1 cellular context compared by ENCODE assay signal in genomic region chr6:36196880-36197548, GRCh38.
A peak's percentile ranks its signal among the peaks of the same experiment; 100 is the strongest.
TF ChIP-seq lines count a peak whose summit lies in the region.

No MANE protein-coding gene starts in this region.

TF ChIP-seq in GM12878, 131 proteins besides CTCF, POLR2A, EP300 and RAD21 (continued from another document and continues in another):
- no peak for TF ChIP-seq STAT3 (IDR thresholded peaks at IDR 0.05; ENCODE audit: low read depth, low read length)
- no peak for TF ChIP-seq STAT1 (conservative IDR thresholded peaks at IDR 0.05)
- no peak for TF ChIP-seq SMARCA5 (IDR thresholded peaks at IDR 0.05)
- no peak for TF ChIP-seq SUZ12 (IDR thresholded peaks at IDR 0.05; ENCODE audit: unreplicated experiment)
- no peak for TF ChIP-seq TARDBP (IDR thresholded peaks at IDR 0.05; ENCODE audit: borderline replicate concordance)
- TF ChIP-seq BCLAF1 (IDR thresholded peaks at IDR 0.05) = no peak
- no peak for TF ChIP-seq YBX1 (IDR thresholded peaks at IDR 0.05)
- TF ChIP-seq CBX3 (IDR thresholded peaks at IDR 0.05; ENCODE audit: borderline replicate concordance, low read depth) = no peak
- no peak for TF ChIP-seq SIX5 (IDR thresholded peaks at IDR 0.05; ENCODE audit: low read depth, low read length, severe bottlenecking)
- TF ChIP-seq RELA (IDR thresholded peaks at IDR 0.05; ENCODE audit: borderline replicate concordance, partially characterized antibody) = no peak
- 0 out of 2 replicates have a peak, but pooled peaks have one; percentile 15 for TF ChIP-seq TCF12 (IDR thresholded peaks at IDR 0.05; ENCODE audit: low read depth, low read length)
- TF ChIP-seq ZBTB11 (CRISPR knock-in tag; IDR thresholded peaks at IDR 0.05) = no peak
- no peak for TF ChIP-seq PML (IDR thresholded peaks at IDR 0.05; ENCODE audit: low read length)
- peak; percentile 73; the same call in 1 of the 2 replicates for TF ChIP-seq CREB1 (IDR thresholded peaks at IDR 0.05; ENCODE audit: low read depth)
- no peak for TF ChIP-seq ZSCAN29 (IDR thresholded peaks at IDR 0.05)
- TF ChIP-seq NR2F1 (conservative IDR thresholded peaks at IDR 0.05) = no peak
- no peak for TF ChIP-seq EED (IDR thresholded peaks at IDR 0.05; ENCODE audit: low read depth)
- TF ChIP-seq MEF2B (IDR thresholded peaks at IDR 0.05; ENCODE audit: partially characterized antibody, poor library complexity, severe bottlenecking) = peak; percentile 96
- no peak for TF ChIP-seq MTA2 (IDR thresholded peaks at IDR 0.05; ENCODE audit: low read depth)
- no peak for TF ChIP-seq HDAC6 (IDR thresholded peaks at IDR 0.05; ENCODE audit: unreplicated experiment)
- no peak for TF ChIP-seq NFIC (IDR thresholded peaks at IDR 0.05; ENCODE audit: low read depth, low read length)
- TF ChIP-seq REST (IDR thresholded peaks at IDR 0.05; ENCODE audit: low read depth, low read length) = no peak
- TF ChIP-seq NFXL1 (IDR thresholded peaks at IDR 0.05; ENCODE audit: borderline replicate concordance) = no peak
- no peak for TF ChIP-seq ESRRA (IDR thresholded peaks at IDR 0.05; ENCODE audit: low read length)
- no peak for TF ChIP-seq E4F1 (IDR thresholded peaks at IDR 0.05; ENCODE audit: borderline replicate concordance, partially characterized antibody)
- TF ChIP-seq IKZF2 (IDR thresholded peaks at IDR 0.05) = no peak
- no peak for TF ChIP-seq KDM1A (IDR thresholded peaks at IDR 0.05; ENCODE audit: borderline replicate concordance)
- no peak for TF ChIP-seq IRF4 (IDR thresholded peaks at IDR 0.05; ENCODE audit: low read depth, low read length)
- peak; percentile 34 for TF ChIP-seq FOS (IDR thresholded peaks at IDR 0.05; ENCODE audit: borderline replicate concordance, extremely low read depth, insufficient read length)
- TF ChIP-seq CREM (IDR thresholded peaks at IDR 0.05; ENCODE audit: low read depth) = peak; percentile 53
- TF ChIP-seq MYB (IDR thresholded peaks at IDR 0.05; ENCODE audit: borderline replicate concordance, low read depth, low read length) = no peak
- TF ChIP-seq ZNF592 (IDR thresholded peaks at IDR 0.05) = no peak
- no peak for TF ChIP-seq ZNF207 (IDR thresholded peaks at IDR 0.05; ENCODE audit: borderline replicate concordance)
- no peak for TF ChIP-seq SMAD1 (IDR thresholded peaks at IDR 0.05; ENCODE audit: low read depth, partially characterized antibody)
- no peak for TF ChIP-seq FOXK2 (IDR thresholded peaks at IDR 0.05)
- TF ChIP-seq ZNF384 (IDR thresholded peaks at IDR 0.05; ENCODE audit: borderline replicate concordance, low read depth, low read length) = no peak
- no peak for TF ChIP-seq KAT2A (conservative IDR thresholded peaks at IDR 0.05; ENCODE audit: control insufficient read depth, low read depth, low read length)
- TF ChIP-seq E2F4 (IDR thresholded peaks at IDR 0.05; ENCODE audit: low read depth, low read length) = no peak
- no peak for TF ChIP-seq TCF3 (IDR thresholded peaks at IDR 0.05; ENCODE audit: borderline replicate concordance, insufficient read depth, low read depth, low read length)
- TF ChIP-seq ATF2 (IDR thresholded peaks at IDR 0.05; ENCODE audit: low read length) = no peak
- TF ChIP-seq SKIL (IDR thresholded peaks at IDR 0.05; ENCODE audit: low read depth, poor library complexity, severe bottlenecking) = no peak
- TF ChIP-seq SMAD5 (IDR thresholded peaks at IDR 0.05; ENCODE audit: low read depth) = no peak
- TF ChIP-seq RFX5 (IDR thresholded peaks at IDR 0.05; ENCODE audit: low read depth, low read length) = no peak
- TF ChIP-seq ZNF274 (IDR thresholded peaks at IDR 0.05; ENCODE audit: insufficient read depth, insufficient read length) = no peak
